ENCODE assay signal across 25 cellular contexts in genomic region chr13:112877066-112877465, GRCh38.
"Had no signal": no experiment of that assay in that cellular context is flagged by ENCODE, and none has a peak within 500 bp of the region (broad histone marks: within the 10 kb centered on the region; RNA-seq: fewer than 3 reads in every experiment).

No MANE protein-coding gene starts in this region.

- H3K4me1 ChIP-seq: foreskin keratinocyte had no signal

- H3K4me3 Mint-ChIP-seq: activated CD4-positive, alpha-beta memory T cell treated with anti-CD3 and anti-CD28 coated beads for 36 hours; activated CD4-positive, alpha-beta T cell treated with anti-CD3 and anti-CD28 coated beads, Interleukin-2, amount 10 ng/mL, durations not matched to agents 24 days and 14 days; activated naive CD4-positive, alpha-beta T cell treated with anti-CD3 and anti-CD28 coated beads for 36 hours; nephron progenitor cell; T-helper 1 cell treated with Interleukin-12 subunit alpha and Interleukin-12 subunit beta and Interleukin-4 antibody, amounts not matched to agents 30 μg/mL and 1 μg/mL, for 36 hours had no signal

- ATAC-seq: foreskin keratinocyte, sciatic nerve had no signal

- H3K9me3 ChIP-seq: esophagus muscularis mucosa, neutrophil, tibial nerve had no signal

- H3K27me3 Mint-ChIP-seq: activated CD4-positive, alpha-beta memory T cell treated with anti-CD3 and anti-CD28 coated beads for 36 hours; activated CD4-positive, alpha-beta T cell treated with anti-CD3 and anti-CD28 coated beads, Interleukin-2, amount 10 ng/mL, durations not matched to agents 24 days and 14 days; progenitor cell of endocrine pancreas had no signal

- DNase-seq: activated CD4-positive, alpha-beta memory T cell treated with anti-CD3 and anti-CD28 coated beads for 36 hours; activated CD4-positive, alpha-beta T cell treated with anti-CD3 and anti-CD28 coated beads, Interleukin-2, amount 10 ng/mL, durations not matched to agents 24 days and 14 days; activated CD8-positive, alpha-beta memory T cell treated with anti-CD3 and anti-CD28 coated beads, Interleukin-2, amount 50 U/mL, for 48 hours; activated naive CD4-positive, alpha-beta T cell treated with anti-CD3 and anti-CD28 coated beads for 36 hours; activated T-cell treated with anti-CD3 and anti-CD28 coated beads, Interleukin-2, amount 50 U/mL, for 48 hours; amniotic stem cell; brain microvascular endothelial cell; foreskin keratinocyte; mesendoderm; nephron progenitor cell; small intestine; stimulated activated CD4-positive, alpha-beta T cell treated with anti-CD3 and anti-CD28 coated beads, Interleukin-15, amount 100 ng/mL, for 24 hours; stimulated activated CD4-positive, alpha-beta T cell treated with anti-CD3 and anti-CD28 coated beads, Interleukin-2, amount 100 ng/mL, for 24 hours; stimulated activated naive CD4-positive, alpha-beta T cell; SW 1271; T-helper 9 cell had no signal

- H3K27me3 ChIP-seq: brain microvascular endothelial cell, esophagus muscularis mucosa, foreskin keratinocyte, neutrophil, tibial nerve had no signal

- H3K4me3 ChIP-seq: esophagus muscularis mucosa, lung, tibial nerve had no signal

- H3K27ac Mint-ChIP-seq: activated CD4-positive, alpha-beta memory T cell treated with anti-CD3 and anti-CD28 coated beads for 36 hours; activated CD4-positive, alpha-beta T cell treated with anti-CD3 and anti-CD28 coated beads, Interleukin-2, amount 10 ng/mL, durations not matched to agents 24 days and 14 days; activated naive CD4-positive, alpha-beta T cell treated with anti-CD3 and anti-CD28 coated beads for 36 hours; activated T-helper 2 cell treated with anti-CD3 and anti-CD28 coated beads, Interferon-gamma antibody, Interleukin-2, Interleukin-4, amounts not matched to agents 10 μg/mL and 5 μg/mL and 100 μg/mL, durations not matched to agents 14 hours and 24 hours and 36 hours; nephron progenitor cell; progenitor cell of endocrine pancreas; T-helper 1 cell treated with Interleukin-12 subunit alpha and Interleukin-12 subunit beta and Interleukin-4 antibody, amounts not matched to agents 30 μg/mL and 1 μg/mL, for 36 hours had no signal

- H3K36me3 ChIP-seq: brain microvascular endothelial cell had no signal

- H3K9me3 Mint-ChIP-seq: activated naive CD4-positive, alpha-beta T cell treated with anti-CD3 and anti-CD28 coated beads for 36 hours; nephron progenitor cell had no signal

- H3K27ac ChIP-seq: brain microvascular endothelial cell, esophagus muscularis mucosa, foreskin keratinocyte, neutrophil, tibial nerve, VCaP had no signal
